8 cellular contexts compared by ENCODE assay signal in genomic region chr3:32177702-32178198, GRCh38.
DNase-seq lines count a peak whose midpoint lies in the region; ATAC-seq and TF ChIP-seq lines count a peak whose summit lies in the region.

No MANE protein-coding gene starts in this region.

- TF ChIP-seq CTCF in A673 (conservative IDR thresholded peaks at IDR 0.05; ENCODE audit: low read depth, low read length) = peak; percentile 77
- TF ChIP-seq CTCF in epithelial cell of esophagus (IDR thresholded peaks at IDR 0.05; ENCODE audit: insufficient read depth, low read depth, low read length, missing control alignments) = peak; percentile 99

- DNase-seq in A673 (ENCODE audit: low spot score) (peak; percentile 83), NCI-H748 (lab: John Stamatoyannopoulos, UW; ENCODE audit: unreplicated experiment) (peak; percentile 84), epithelial cell of esophagus (ENCODE audit: low read depth) (peak; percentile 88), ureter (ENCODE audit: low spot score) (peak; percentile 56)
- peak; percentile 39 for DNase-seq in activated CD4-positive, alpha-beta T cell treated with anti-CD3 and anti-CD28 coated beads, Interleukin-2, amount 50 U/mL, for 1 hour
- DNase-seq in naive thymus-derived CD4-positive, alpha-beta T cell = peak in 8 of 9 donors; percentile 15 to 45 (median 36)

- peaks cover 8 to 16% (median 14%) of the 10 kb centered on the region in 7 donors for H3K4me1 Mint-ChIP-seq in naive thymus-derived CD4-positive, alpha-beta T cell

- intact Hi-C loops in A673 (cut with micrococcal nuclease; ENCODE audit: unreplicated experiment) = loop anchor here (1.0 to 5.0 kb wide), 5 partner anchors 60 to 490 kb away; partner anchors contain the start of gene CMTM8
- intact Hi-C loops in naive thymus-derived CD4-positive, alpha-beta T cell (cut with micrococcal nuclease) = loop anchor here (1.0 to 10.0 kb wide), 16 partner anchors 61 to 607 kb away; partner anchors contain the start of genes CMTM6 (in 2 of the 2), CMTM8 (in 1 of the 2) and DYNC1LI1 (in 1 of the 2)

- peak overlapping the region in 9 of 10 donors; percentile 37 to 78 (median 53) for H3K4me3 Mint-ChIP-seq in naive thymus-derived CD4-positive, alpha-beta T cell

- H3K36me3 ChIP-seq in A673 (ENCODE audit: insufficient read depth, low read length, poor library complexity, severe bottlenecking) = no peaks in the 10 kb centered on the region
- H3K36me3 ChIP-seq in naive thymus-derived CD4-positive, alpha-beta T cell (ENCODE audit: control insufficient read depth in 2 of 3, insufficient read depth in 3 of 3, low read length in 3 of 3) = no peaks in the 10 kb centered on the region

- CTCF ChIA-PET in A673 (lab: Charles Lee) = no interaction called here
- CTCF ChIA-PET in naive thymus-derived CD4-positive, alpha-beta T cell (lab: Charles Lee) = interaction anchor here (0.6 to 3.8 kb wide), 26 partner anchors 9 to 483 kb away, joined by 3 to 42 read pairs (median 4); no protein-coding TSS in a partner anchor

- peaks cover 0 to 5% (median 0%) of the 10 kb centered on the region in 5 donors for H3K36me3 Mint-ChIP-seq in naive thymus-derived CD4-positive, alpha-beta T cell

- H3K27ac Mint-ChIP-seq in naive thymus-derived CD4-positive, alpha-beta T cell = peak overlapping the region in 4 of 9 donors; percentile 11 to 83 (median 50)

- POLR2A ChIA-PET in A673 (lab: Charles Lee; ENCODE audit: low non-redundant PET) = interaction anchor here (0.7 kb wide), 1 partner anchor 71 kb away, joined by 4 read pairs; the partner anchor contains the start of gene GPD1L
- POLR2A ChIA-PET in naive thymus-derived CD4-positive, alpha-beta T cell (lab: Charles Lee) = interaction anchor here (0.7 to 1.5 kb wide), 4 partner anchors 194 to 297 kb away, joined by 3 to 6 read pairs (median 3); no protein-coding TSS in a partner anchor

- H3K27me3 ChIP-seq in A673 (replicated peaks; ENCODE audit: insufficient read depth, low read depth, low read length, poor library complexity) = no peaks in the 10 kb centered on the region
- no peaks in the 10 kb centered on the region for H3K27me3 ChIP-seq in naive thymus-derived CD4-positive, alpha-beta T cell (ENCODE audit: control insufficient read depth in 2 of 2, insufficient read depth in 2 of 2, low read length in 2 of 2)

- H3K9me3 ChIP-seq in A673 (ENCODE audit: low read depth, low read length, poor library complexity, severe bottlenecking) = no peaks in the 10 kb centered on the region
- no peaks in the 10 kb centered on the region for H3K9me3 ChIP-seq in naive thymus-derived CD4-positive, alpha-beta T cell (ENCODE audit: control insufficient read depth in 2 of 3, low read length in 3 of 3)

- H3K27me3 Mint-ChIP-seq in naive thymus-derived CD4-positive, alpha-beta T cell = peaks cover 0 to 15% (median 0%) of the 10 kb centered on the region in 5 donors

- H3K9me3 Mint-ChIP-seq in naive thymus-derived CD4-positive, alpha-beta T cell = peaks cover 0 to 3% (median 0%) of the 10 kb centered on the region in 11 donors

- no peak overlapping the region for H3K4me3 ChIP-seq in A673 (ENCODE audit: low read depth, low read length, poor library complexity, severe bottlenecking)
- no peak overlapping the region for H3K4me3 ChIP-seq in epithelial cell of esophagus (ENCODE audit: low read length)
- H3K4me3 ChIP-seq in naive thymus-derived CD4-positive, alpha-beta T cell (ENCODE audit: low read length) = no peak overlapping the region

- no peak overlapping the region for H3K27ac ChIP-seq in A673 (ENCODE audit: low read depth, low read length, poor library complexity, severe bottlenecking)
- H3K27ac ChIP-seq in naive thymus-derived CD4-positive, alpha-beta T cell (ENCODE audit: low read depth, low read length) = no peak overlapping the region

- no peaks in the 10 kb centered on the region for H3K4me1 ChIP-seq in A673 (ENCODE audit: insufficient read depth, low read length, poor library complexity, severe bottlenecking)
- H3K4me1 ChIP-seq in naive thymus-derived CD4-positive, alpha-beta T cell (ENCODE audit: control insufficient read depth in 2 of 2, insufficient read depth in 2 of 2, low read length in 2 of 2) = peaks cover 0 to 6% of the 10 kb centered on the region in 2 donors

- ATAC-seq in GM18498 (IDR thresholded peaks at IDR 0.05; ENCODE audit: unreplicated experiment) = peak; percentile 71
- peak; percentile 79 for ATAC-seq in HG03135 (IDR thresholded peaks at IDR 0.05; ENCODE audit: unreplicated experiment)
- peak; percentile 85 for ATAC-seq in naive thymus-derived CD4-positive, alpha-beta T cell

- BruUV-seq in A673 (replicated peaks; lab: Mats Ljungman, UMichigan) = no TSS peak

Comparison
In these comparisons a context has a peak if more than half of its experiments do, and no peak if none do; other contexts are left out.
1. DNase-seq: peak in every context shown above with its lines; median percentile 88 in epithelial cell of esophagus; 84 in NCI-H748; 83 in A673; 56 in ureter; 39 in activated CD4-positive, alpha-beta T cell treated with anti-CD3 and anti-CD28 coated beads, Interleukin-2, amount 50 U/mL, for 1 hour; 36 in naive thymus-derived CD4-positive, alpha-beta T cell.